ENCODE assay signal across 8 cellular contexts in genomic region chr6:160455484-160456213, GRCh38.
A peak's percentile ranks its signal among the peaks of the same experiment; 100 is the strongest.
DNase-seq lines count a peak whose midpoint lies in the region; ATAC-seq lines count a peak whose summit lies in the region.

No MANE protein-coding gene starts in this region.

- peak; percentile 84 for ATAC-seq in Right ventricle myocardium inferior
- peak; percentile 74 for ATAC-seq in HG02970 (IDR thresholded peaks at IDR 0.05; ENCODE audit: low FRiP score, unreplicated experiment)

- peak; percentile 70 for DNase-seq in Right ventricle myocardium inferior (ENCODE audit: missing footprints)
- no peak for DNase-seq in cardiac septum (ENCODE audit: low spot score)
- peak; percentile 37 for DNase-seq in NCI-H69 (lab: John Stamatoyannopoulos, UW)
- peak; percentile 31 to 63 (median 47) for DNase-seq in activated CD8-positive, alpha-beta memory T cell treated with anti-CD3 and anti-CD28 coated beads for 48 hours (ENCODE audit: low read depth in 2 of 3, low spot score in 2 of 3)
- DNase-seq in epidermal melanocyte (ENCODE audit: insufficient read length, low spot score): peak; percentile 80
- peak; percentile 67 for DNase-seq in myocyte (ENCODE audit: low read depth)
- DNase-seq in stimulated activated CD8-positive, alpha-beta memory T cell treated with anti-CD3 and anti-CD28 coated beads, Interleukin-7, amount 100 ng/mL, for 24 hours (ENCODE audit: low read depth): peak; percentile 55

- intact Hi-C loops in Right ventricle myocardium inferior (cut with DNase I) (loop anchor here (1.0 to 2.0 kb wide), 3 partner anchors 317 to 593 kb away; no protein-coding TSS in a partner anchor), cardiac septum (cut with DNase I) (loop anchor here (1.0 to 5.0 kb wide), 2 partner anchors 317 to 593 kb away; no protein-coding TSS in a partner anchor)
